In genomic region chr4:81844717-81845116, GRCh38 we compare ENCODE assay signal across 8 cellular contexts.
DNase-seq lines count a peak whose midpoint lies in the region; ATAC-seq and TF ChIP-seq lines count a peak whose summit lies in the region.

No MANE protein-coding gene starts in this region.

- 2 to 4% methylated on average over 3 of the region's 3 CpGs for WGBS in lower leg skin, 2 donors

- H3K27me3 ChIP-seq in BE2C: peaks cover 2% of the 10 kb centered on the region; the same call in 1 of the 2 replicates
- no peaks in the 10 kb centered on the region for H3K27me3 ChIP-seq in dorsolateral prefrontal cortex

- H3K4me1 ChIP-seq in BE2C: no peaks in the 10 kb centered on the region

- H3K4me3 ChIP-seq in BE2C (ENCODE audit: low read depth, low read length): no peak overlapping the region
- no peak overlapping the region for H3K4me3 ChIP-seq in dorsolateral prefrontal cortex
- H3K4me3 ChIP-seq in lower leg skin (ENCODE audit: low read depth, poor library complexity, severe bottlenecking): no peak overlapping the region

- TF ChIP-seq CTCF in BE2C (IDR thresholded peaks at IDR 0.05; ENCODE audit: low read depth, low read length) (peak; percentile 75), dorsolateral prefrontal cortex (IDR thresholded peaks at IDR 0.05 in 54 of 56, conservative IDR thresholded peaks at IDR 0.05 in 2 of 56; ENCODE audit: low read depth in 1 of 56, partially characterized antibody in 56 of 56) (peak; percentile 63 to 96 (median 85)), lower leg skin (IDR thresholded peaks at IDR 0.05) (peak in 1 of 3 donors; percentile 58)

- DNase-seq in BE2C: peak; percentile 69
- DNase-seq in GM19238 (ENCODE audit: insufficient read length, low spot score): peak; percentile 20
- DNase-seq in NCI-H460 (ENCODE audit: extremely low read depth, low read depth): peak; percentile 79
- DNase-seq in activated CD4-positive, alpha-beta T cell treated with anti-CD3 and anti-CD28 coated beads for 48 hours: peak; percentile 84
- peak in 8 of 10 donors; percentile 46 to 88 (median 62) for DNase-seq in dorsolateral prefrontal cortex
- DNase-seq in lower leg skin (ENCODE audit: low spot score in 2 of 2): peak; percentile 83 to 94
- peak; percentile 57 for DNase-seq in stimulated activated CD8-positive, alpha-beta memory T cell treated with anti-CD3 and anti-CD28 coated beads, Interleukin-12 subunit alpha, Interleukin-12 subunit beta, amount 100 ng/mL, for 1 hour (ENCODE audit: low read depth)

- no peak for TF ChIP-seq POLR2A in lower leg skin (IDR thresholded peaks at IDR 0.05)

- peak; percentile 81 for ATAC-seq in HG03460 (IDR thresholded peaks at IDR 0.05; ENCODE audit: unreplicated experiment)

- no peaks in the 10 kb centered on the region for H3K36me3 ChIP-seq in BE2C

- no peak overlapping the region for H3K27ac ChIP-seq in dorsolateral prefrontal cortex

- intact Hi-C loops in dorsolateral prefrontal cortex (cut with DNase I): loop anchor here (2.0 to 10.0 kb wide), 4 partner anchors 120 to 437 kb away; partner anchors contain the start of gene RASGEF1B (in 1 of the 2)
- intact Hi-C loops in lower leg skin (cut with DNase I; ENCODE audit: low total_unique reads): loop anchor here (5.0 kb wide), 1 partner anchor 437 kb away; no protein-coding TSS in a partner anchor

- H3K9me3 ChIP-seq in BE2C: no peaks in the 10 kb centered on the region

Comparison
In these comparisons a context has a peak if more than half of its experiments do, and no peak if none do; other contexts are left out.
1. DNase-seq: peak in every context shown above with its lines; median percentile 88 in lower leg skin; 84 in activated CD4-positive, alpha-beta T cell treated with anti-CD3 and anti-CD28 coated beads for 48 hours; 79 in NCI-H460; 69 in BE2C; 62 in dorsolateral prefrontal cortex; 57 in stimulated activated CD8-positive, alpha-beta memory T cell treated with anti-CD3 and anti-CD28 coated beads, Interleukin-12 subunit alpha, Interleukin-12 subunit beta, amount 100 ng/mL, for 1 hour; 20 in GM19238.